In the genomic region with DNA sequence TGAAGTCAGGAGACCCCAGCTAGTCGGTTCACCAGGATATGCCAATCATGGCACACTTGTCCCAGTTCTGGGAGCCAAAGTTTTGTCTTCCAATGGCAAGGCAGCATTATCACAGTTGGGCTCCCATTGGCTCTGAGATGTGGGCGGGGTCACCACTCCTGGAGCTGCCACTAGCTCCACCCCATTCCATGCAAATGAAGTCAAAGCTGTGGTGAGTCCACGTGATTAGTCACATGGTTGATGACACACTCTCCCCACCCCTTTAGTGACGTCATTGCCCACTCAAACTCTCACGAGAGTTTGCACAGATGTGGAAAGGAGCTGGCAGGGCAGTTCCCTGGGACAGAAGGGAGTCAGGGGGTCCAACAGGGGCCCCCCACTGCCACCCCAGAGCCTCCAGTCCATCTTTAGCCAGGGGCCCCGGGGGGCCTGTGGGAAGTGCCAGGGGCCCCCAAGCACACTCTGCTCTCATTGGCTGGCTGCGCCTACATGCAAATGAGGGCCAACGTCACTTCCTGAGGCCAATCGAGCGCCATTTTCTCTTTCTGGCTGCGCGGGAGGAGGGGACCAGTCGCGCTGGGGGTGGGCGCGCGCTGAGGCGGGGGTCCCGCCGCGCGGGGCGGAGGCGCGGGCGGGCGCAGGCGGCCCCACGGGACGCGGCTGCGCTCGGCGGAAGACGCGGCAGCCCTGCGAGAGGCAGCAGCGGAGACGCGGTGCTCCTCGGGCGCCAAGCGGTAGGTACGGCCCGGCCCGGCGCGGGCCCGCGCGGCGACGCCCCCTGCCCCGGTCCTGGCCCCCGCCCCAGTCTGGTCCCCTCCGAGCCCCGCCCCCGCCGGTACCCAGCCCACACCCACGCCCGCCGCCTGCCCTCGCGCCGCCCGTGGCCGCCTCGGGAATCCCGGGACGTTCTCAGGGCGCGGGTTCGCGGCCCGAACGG, we compare ENCODE assay signal across 8 cellular contexts. TPM values are rescaled to one million over a fixed set of nuclear protein-coding genes. Genes with fewer than 3 reads are reported as not detected.
DNase-seq lines count a peak whose midpoint lies in the region; ATAC-seq and TF ChIP-seq lines count a peak whose summit lies in the region.

A gene with protein sequence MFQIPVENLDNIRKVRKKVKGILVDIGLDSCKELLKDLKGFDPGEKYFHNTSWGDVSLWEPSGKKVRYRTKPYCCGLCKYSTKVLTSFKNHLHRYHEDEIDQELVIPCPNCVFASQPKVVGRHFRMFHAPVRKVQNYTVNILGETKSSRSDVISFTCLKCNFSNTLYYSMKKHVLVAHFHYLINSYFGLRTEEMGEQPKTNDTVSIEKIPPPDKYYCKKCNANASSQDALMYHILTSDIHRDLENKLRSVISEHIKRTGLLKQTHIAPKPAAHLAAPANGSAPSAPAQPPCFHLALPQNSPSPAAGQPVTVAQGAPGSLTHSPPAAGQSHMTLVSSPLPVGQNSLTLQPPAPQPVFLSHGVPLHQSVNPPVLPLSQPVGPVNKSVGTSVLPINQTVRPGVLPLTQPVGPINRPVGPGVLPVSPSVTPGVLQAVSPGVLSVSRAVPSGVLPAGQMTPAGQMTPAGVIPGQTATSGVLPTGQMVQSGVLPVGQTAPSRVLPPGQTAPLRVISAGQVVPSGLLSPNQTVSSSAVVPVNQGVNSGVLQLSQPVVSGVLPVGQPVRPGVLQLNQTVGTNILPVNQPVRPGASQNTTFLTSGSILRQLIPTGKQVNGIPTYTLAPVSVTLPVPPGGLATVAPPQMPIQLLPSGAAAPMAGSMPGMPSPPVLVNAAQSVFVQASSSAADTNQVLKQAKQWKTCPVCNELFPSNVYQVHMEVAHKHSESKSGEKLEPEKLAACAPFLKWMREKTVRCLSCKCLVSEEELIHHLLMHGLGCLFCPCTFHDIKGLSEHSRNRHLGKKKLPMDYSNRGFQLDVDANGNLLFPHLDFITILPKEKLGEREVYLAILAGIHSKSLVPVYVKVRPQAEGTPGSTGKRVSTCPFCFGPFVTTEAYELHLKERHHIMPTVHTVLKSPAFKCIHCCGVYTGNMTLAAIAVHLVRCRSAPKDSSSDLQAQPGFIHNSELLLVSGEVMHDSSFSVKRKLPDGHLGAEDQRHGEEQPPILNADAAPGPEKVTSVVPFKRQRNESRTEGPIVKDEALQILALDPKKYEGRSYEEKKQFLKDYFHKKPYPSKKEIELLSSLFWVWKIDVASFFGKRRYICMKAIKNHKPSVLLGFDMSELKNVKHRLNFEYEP (plus strand): TSS at position 524 of the 937 bp plus-strand sequence. CDS start 8,281 bp downstream, outside the sequence.

- intact Hi-C loops in left ventricle myocardium superior (cut with micrococcal nuclease), result no loop called here
- intact Hi-C loops in prostate gland (cut with DNase I), result loop anchor here (5.0 kb wide), 1 partner anchor 72 kb away; no protein-coding TSS in a partner anchor

- peaks cover 5% of the 10 kb centered on the region for H3K4me1 ChIP-seq in prostate gland (replicated peaks)
- H3K4me1 ChIP-seq in urinary bladder (ENCODE audit: insufficient read depth), result no peaks in the 10 kb centered on the region

- H3K9me3 ChIP-seq in prostate gland, result no peaks in the 10 kb centered on the region

- H3K27ac ChIP-seq in prostate gland, result peak within 1 kb of the TSS; percentile 76 to 81
- H3K27ac ChIP-seq in urinary bladder (ENCODE audit: low read depth), result peak within 1 kb of the TSS; percentile 89

- H3K36me3 ChIP-seq in prostate gland, result no peaks in the 10 kb centered on the region
- no peaks in the 10 kb centered on the region for H3K36me3 ChIP-seq in urinary bladder (ENCODE audit: insufficient read depth)

- H3K4me3 ChIP-seq in GM12875 (ENCODE audit: low read depth, low read length) (peak within 1 kb of the TSS; percentile 71), prostate gland (peak within 1 kb of the TSS; percentile 69 to 73), urinary bladder (ENCODE audit: low read depth, low read length) (peak within 1 kb of the TSS; percentile 98)

- ATAC-seq in HG02759 (IDR thresholded peaks at IDR 0.05; ENCODE audit: unreplicated experiment) (peak; percentile 77), left ventricle myocardium superior (peak; percentile 89)

- TF ChIP-seq CTCF in GM12875 (IDR thresholded peaks at IDR 0.05; ENCODE audit: borderline replicate concordance, insufficient read depth, low read depth, low read length), result no peak
- TF ChIP-seq CTCF in prostate gland (IDR thresholded peaks at IDR 0.05), result no peak

- peak; percentile 34 for TF ChIP-seq POLR2A in prostate gland (IDR thresholded peaks at IDR 0.05)

- peak; percentile 95 for DNase-seq in NCI-H1436 (lab: John Stamatoyannopoulos, UW)
- DNase-seq in T-helper 1 cell, result peak; percentile 64 to 91 (median 82)
- DNase-seq in amniotic epithelial cell (ENCODE audit: low read depth), result peak; percentile 94
- peak; percentile 76 for DNase-seq in left ventricle myocardium superior
- peak; percentile 59 for DNase-seq in prostate gland (ENCODE audit: low spot score)

- no peaks in the 10 kb centered on the region for H3K27me3 ChIP-seq in prostate gland (replicated peaks; ENCODE audit: insufficient read depth)

- 3% methylated on average over 68 of the region's 76 CpGs for WGBS in prostate gland
- WGBS in urinary bladder, result 2% methylated on average over 76 of the region's 76 CpGs

RNA-seq across cellular contexts. Expression of the gene that starts here (rescaled TPM):
- 7.1 TPM for total RNA-seq in left ventricle myocardium superior
- total RNA-seq in prostate gland, result 10 to 100 TPM; 17.5 to 36.0 TPM
- 23.7 TPM for total RNA-seq in urinary bladder
- 11.2 TPM for polyA plus RNA-seq in urinary bladder

Comparison
In these comparisons a context has a peak if more than half of its experiments do, and no peak if none do; other contexts are left out.
1. Peak in every context shown above with its lines: DNase-seq, ATAC-seq, H3K4me3 ChIP-seq and H3K27ac ChIP-seq.